22 cellular contexts compared by ENCODE assay signal in the genomic region with DNA sequence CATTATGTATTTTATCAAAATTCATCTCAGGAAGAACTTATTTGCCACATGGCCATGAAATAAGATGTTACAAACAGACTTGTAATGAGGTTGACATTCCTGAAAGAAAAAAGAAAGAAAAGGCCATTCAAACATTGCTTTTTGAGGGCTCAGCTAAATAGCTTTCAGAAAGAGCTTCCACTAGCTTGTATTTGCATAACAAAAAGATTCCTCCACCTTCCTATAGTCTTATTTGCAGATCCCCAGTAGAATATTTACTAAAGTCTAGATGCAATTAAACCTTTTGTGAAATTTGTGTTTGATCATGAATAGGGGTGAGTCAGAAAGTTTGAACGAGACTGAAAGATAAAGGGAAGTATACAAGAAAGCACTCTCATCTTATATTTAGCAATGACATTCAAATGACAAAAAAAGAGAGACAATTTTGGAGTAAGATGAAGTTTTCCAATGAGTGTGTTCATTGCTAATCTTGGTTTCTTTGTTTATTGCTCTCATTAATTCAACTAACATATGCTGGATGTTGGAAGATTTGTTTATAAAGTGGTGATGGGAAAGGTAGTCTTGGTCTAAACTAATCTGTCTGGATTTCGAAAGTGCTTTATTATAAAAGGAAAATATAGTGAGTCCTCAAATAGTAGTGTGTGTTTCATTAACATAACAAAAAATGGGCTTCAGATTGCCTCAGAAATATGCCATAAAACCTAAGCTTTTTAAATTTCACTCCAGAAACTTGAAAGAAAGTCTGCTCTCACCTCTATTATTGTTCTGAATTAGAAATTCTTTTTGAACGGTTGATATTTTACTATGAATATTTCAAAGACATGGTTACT. TPM values are rescaled to one million over a fixed set of nuclear protein-coding genes. Genes with fewer than 3 reads are reported as not detected.
"Had no signal": no experiment of that assay in that cellular context is flagged by ENCODE, and none has a peak within 500 bp of the region (broad histone marks: within the 10 kb centered on the region; RNA-seq: fewer than 3 reads in every experiment).

No MANE protein-coding gene starts in this region.

- H3K27ac Mint-ChIP-seq: activated naive CD8-positive, alpha-beta T cell treated with anti-CD3 and anti-CD28 coated beads for 36 hours; dendritic cell treated with granulocyte-macrophage colony-stimulating factor and Interleukin-4, amounts not matched to agents 40 ng/mL and 50 ng/mL, for 4 days; mesothelial cell of epicardium; natural killer cell treated with Interleukin-12 subunit alpha and Interleukin-12 subunit beta and Interleukin-15 and Interleukin-18, amount 100 ng/mL, for 72 hours; stimulated activated effector memory CD8-positive, alpha-beta T cell treated with anti-CD3 and anti-CD28 coated beads, Interleukin-12 subunit alpha, Interleukin-12 subunit beta, amount 100 ng/mL, for 72 hours; type B pancreatic cell had no signal

- H3K27me3 ChIP-seq: testis had no signal

- H3K36me3 Mint-ChIP-seq: activated naive CD8-positive, alpha-beta T cell treated with anti-CD3 and anti-CD28 coated beads for 36 hours; mesothelial cell of epicardium; natural killer cell treated with Interleukin-12 subunit alpha and Interleukin-12 subunit beta and Interleukin-15 and Interleukin-18, amount 100 ng/mL, for 72 hours; stimulated activated effector memory CD8-positive, alpha-beta T cell treated with anti-CD3 and anti-CD28 coated beads, Interleukin-12 subunit alpha, Interleukin-12 subunit beta, amount 100 ng/mL, for 72 hours; type B pancreatic cell had no signal

- H3K27ac ChIP-seq: esophagus muscularis mucosa, gastroesophageal sphincter, heart right ventricle, lower lobe of right lung, testis had no signal

- H3K4me2 ChIP-seq: smooth muscle cell had no signal

- H3K4me3 ChIP-seq: esophagus muscularis mucosa, gastroesophageal sphincter, heart right ventricle, lower lobe of right lung, smooth muscle cell, testis had no signal

- H3K9me3 ChIP-seq: esophagus muscularis mucosa, gastroesophageal sphincter, heart right ventricle, lower lobe of right lung, testis had no signal

- H3K36me3 ChIP-seq: esophagus muscularis mucosa, gastroesophageal sphincter, heart right ventricle, lower lobe of right lung had no signal

- H3K9me3 Mint-ChIP-seq: activated naive CD8-positive, alpha-beta T cell treated with anti-CD3 and anti-CD28 coated beads for 36 hours; dendritic cell treated with granulocyte-macrophage colony-stimulating factor and Interleukin-4, amounts not matched to agents 40 ng/mL and 50 ng/mL, for 4 days; mesothelial cell of epicardium; type B pancreatic cell had no signal

- H3K4me3 Mint-ChIP-seq: activated naive CD8-positive, alpha-beta T cell treated with anti-CD3 and anti-CD28 coated beads for 36 hours; dendritic cell treated with granulocyte-macrophage colony-stimulating factor and Interleukin-4, amounts not matched to agents 40 ng/mL and 50 ng/mL, for 4 days; mesothelial cell of epicardium; natural killer cell treated with Interleukin-12 subunit alpha and Interleukin-12 subunit beta and Interleukin-15 and Interleukin-18, amount 100 ng/mL, for 72 hours; stimulated activated effector memory CD8-positive, alpha-beta T cell treated with anti-CD3 and anti-CD28 coated beads, Interleukin-12 subunit alpha, Interleukin-12 subunit beta, amount 100 ng/mL, for 72 hours; type B pancreatic cell had no signal

- DNase-seq: activated CD4-positive, alpha-beta T cell treated with anti-CD3 and anti-CD28 coated beads for 1 hour; activated CD4-positive, alpha-beta T cell treated with anti-CD3 and anti-CD28 coated beads, Interleukin-2, amount 50 U/mL, for 4 hours; activated naive CD4-positive, alpha-beta T cell; activated naive CD8-positive, alpha-beta T cell treated with anti-CD3 and anti-CD28 coated beads for 36 hours; amniotic stem cell; effector CD8-positive, alpha-beta T cell; heart right ventricle; lower lobe of right lung; nucleus accumbens; stimulated activated CD4-positive, alpha-beta T cell treated with anti-CD3 and anti-CD28 coated beads, Interleukin-4, amount 100 ng/mL, for 24 hours; testis had no signal

- H3K4me1 ChIP-seq: esophagus muscularis mucosa, gastroesophageal sphincter, lower lobe of right lung, testis had no signal

- H3K27me3 Mint-ChIP-seq: dendritic cell treated with granulocyte-macrophage colony-stimulating factor and Interleukin-4, amounts not matched to agents 40 ng/mL and 50 ng/mL, for 4 days; natural killer cell treated with Interleukin-12 subunit alpha and Interleukin-12 subunit beta and Interleukin-15 and Interleukin-18, amount 100 ng/mL, for 72 hours had no signal

- H3K4me1 Mint-ChIP-seq: activated naive CD8-positive, alpha-beta T cell treated with anti-CD3 and anti-CD28 coated beads for 36 hours; mesothelial cell of epicardium; stimulated activated effector memory CD8-positive, alpha-beta T cell treated with anti-CD3 and anti-CD28 coated beads, Interleukin-12 subunit alpha, Interleukin-12 subunit beta, amount 100 ng/mL, for 72 hours had no signal

RNA-seq across cellular contexts. Expression of a gene that starts 9.0 kb away (rescaled TPM):
- total RNA-seq: activated CD8-positive, alpha-beta memory T cell treated with anti-CD3 and anti-CD28 coated beads for 36 hours; activated naive CD8-positive, alpha-beta T cell treated with anti-CD3 and anti-CD28 coated beads for 36 hours; endothelial cell of umbilical vein; natural killer cell treated with Interleukin-12 subunit alpha and Interleukin-12 subunit beta and Interleukin-15 and Interleukin-18, amount 100 ng/mL, for 72 hours had no signal
- polyA plus RNA-seq: endothelial cell of umbilical vein, keratinocyte had no signal
